In genomic region chr11:26847459-26847858, GRCh38 we compare ENCODE assay signal across 1 cellular context.
TF ChIP-seq lines count a peak whose summit lies in the region.

No MANE protein-coding gene starts in this region.

TF ChIP-seq in GM12878, 131 proteins besides CTCF, POLR2A, EP300 and RAD21 (continued from another document):
- TF ChIP-seq ZNF592 (IDR thresholded peaks at IDR 0.05) (no peak), ZBED1 (IDR thresholded peaks at IDR 0.05; ENCODE audit: borderline replicate concordance) (no peak), SMAD1 (IDR thresholded peaks at IDR 0.05; ENCODE audit: low read depth, partially characterized antibody) (no peak), NFYA (IDR thresholded peaks at IDR 0.05; ENCODE audit: borderline replicate concordance, low read depth, low read length) (no peak), ATF7 (IDR thresholded peaks at IDR 0.05; ENCODE audit: low read depth) (no peak), CBX5 (IDR thresholded peaks at IDR 0.05; ENCODE audit: low read depth) (no peak), NR2C2 (IDR thresholded peaks at IDR 0.05; ENCODE audit: borderline replicate concordance, control insufficient read depth, insufficient read length, low read depth) (no peak), KDM1A (IDR thresholded peaks at IDR 0.05; ENCODE audit: borderline replicate concordance) (no peak), CBFB (IDR thresholded peaks at IDR 0.05; ENCODE audit: low read depth) (no peak), CEBPB (IDR thresholded peaks at IDR 0.05; ENCODE audit: borderline replicate concordance in 1 of 2, low read depth in 2 of 2, low read length in 2 of 2) (no peak), HDGF (IDR thresholded peaks at IDR 0.05) (no peak), HSF1 (IDR thresholded peaks at IDR 0.05; ENCODE audit: low read depth, low read length) (no peak), LARP7 (IDR thresholded peaks at IDR 0.05) (no peak), PAX5 (IDR thresholded peaks at IDR 0.05; ENCODE audit: borderline replicate concordance, low read depth, low read length) (no peak), STAT3 (IDR thresholded peaks at IDR 0.05; ENCODE audit: low read depth, low read length) (no peak)
